In genomic region chr12:109995366-109995702, GRCh38 we compare ENCODE assay signal across 1 cellular context.
TF ChIP-seq lines count a peak whose summit lies in the region.

No MANE protein-coding gene starts in this region.

TF ChIP-seq in liver, 16 proteins besides CTCF, POLR2A, EP300 and RAD21 (continued from another document):
- no peak for TF ChIP-seq REST (IDR thresholded peaks at IDR 0.05)
- TF ChIP-seq RXRA (IDR thresholded peaks at IDR 0.05), result no peak
- TF ChIP-seq NR2F2 (IDR thresholded peaks at IDR 0.05), result no peak
TF ChIP-seq in liver: peak in this region for 0.
